Comparison of ENCODE assay signal across 9 cellular contexts in genomic region chr12:96237465-96238077, GRCh38. TPM values are rescaled to one million over a fixed set of nuclear protein-coding genes. Genes with fewer than 3 reads are reported as not detected.
DNase-seq lines count a peak whose midpoint lies in the region; ATAC-seq and TF ChIP-seq lines count a peak whose summit lies in the region.
"Had no signal": no experiment of that assay in that cellular context is flagged by ENCODE, and none has a peak within 500 bp of the region (broad histone marks: within the 10 kb centered on the region; RNA-seq: fewer than 3 reads in every experiment).

No MANE protein-coding gene starts in this region.

- peaks cover 67% of the 10 kb centered on the region for H3K4me1 Mint-ChIP-seq in osteocyte (ENCODE audit: unreplicated experiment)

- peaks cover under 1% of the 10 kb centered on the region for H3K36me3 Mint-ChIP-seq in osteocyte (ENCODE audit: unreplicated experiment)

- H3K4me3 Mint-ChIP-seq in osteocyte (ENCODE audit: unreplicated experiment) = no peak overlapping the region

- H3K27me3 Mint-ChIP-seq in osteocyte (ENCODE audit: unreplicated experiment) = no peaks in the 10 kb centered on the region

- no peak for ATAC-seq in HG02571 (IDR thresholded peaks at IDR 0.05; ENCODE audit: unreplicated experiment)

- H3K4me3 ChIP-seq in duodenal mucosa (ENCODE audit: low read depth in 1 of 2, low read length in 2 of 2) = no peak overlapping the region

- H3K27ac Mint-ChIP-seq in osteocyte (ENCODE audit: unreplicated experiment) = peak overlapping the region; percentile 94

- H3K9me3 Mint-ChIP-seq in osteocyte (ENCODE audit: unreplicated experiment) = no peaks in the 10 kb centered on the region

- no peak for TF ChIP-seq CTCF in osteocyte (IDR thresholded peaks at IDR 0.05)

- H3K9ac ChIP-seq in duodenal mucosa (ENCODE audit: low read depth in 1 of 2, low read length in 2 of 2) = peak overlapping the region in 1 of 2 donors; percentile 21

- H3K27me3 ChIP-seq in duodenal mucosa (ENCODE audit: control insufficient read depth in 1 of 2, insufficient read depth in 2 of 2, low read length in 2 of 2) = no peaks in the 10 kb centered on the region

- DNase-seq in DMS 273 (lab: John Stamatoyannopoulos, UW; ENCODE audit: unreplicated experiment) (peak; percentile 20), DMS 273 treated with DMSO at 0.1 percent for 48 hours (lab: John Stamatoyannopoulos, UW) (no peak), osteocyte (ENCODE audit: extremely low spot score, unreplicated experiment) (no peak), ureter (ENCODE audit: low spot score) (peak; percentile 59), germinal center (ENCODE audit: low spot score) (no peak)
- peak; percentile 59 for DNase-seq in activated CD4-positive, alpha-beta T cell treated with anti-CD3 and anti-CD28 coated beads, Interleukin-2, amount 50 U/mL, for 1 hour

- H3K27ac ChIP-seq in duodenal mucosa (ENCODE audit: low read depth, low read length) = peak overlapping the region; percentile 58
- H3K27ac ChIP-seq: 22Rv1 had no signal

- no peaks in the 10 kb centered on the region for H3K9me3 ChIP-seq in duodenal mucosa (ENCODE audit: control insufficient read depth in 1 of 2, low read length in 2 of 2)

- peaks cover 29 to 55% of the 10 kb centered on the region in 2 donors for H3K4me1 ChIP-seq in duodenal mucosa (ENCODE audit: control insufficient read depth in 1 of 2, insufficient read depth in 2 of 2, low read length in 2 of 2)

- no peaks in the 10 kb centered on the region for H3K36me3 ChIP-seq in duodenal mucosa (ENCODE audit: control insufficient read depth in 1 of 2, insufficient read depth in 2 of 2, low read length in 2 of 2)

RNA-seq across cellular contexts. Expression of gene ELK3, which starts 43.4 kb away (rescaled TPM):
- total RNA-seq in osteocyte (49.3 and 49.5 TPM in 2 replicates), ureter (41.7 TPM)

Comparison
In these comparisons a context has a peak if more than half of its experiments do, and no peak if none do; other contexts are left out.
1. DNase-seq: peak in DMS 273 (single experiment), activated CD4-positive, alpha-beta T cell treated with anti-CD3 and anti-CD28 coated beads, Interleukin-2, amount 50 U/mL, for 1 hour (single experiment) and ureter (single experiment); none in DMS 273 treated with DMSO at 0.1 percent for 48 hours (single experiment), osteocyte (single experiment) and germinal center (single experiment).